In genomic region chr1:208149776-208150514, GRCh38 we compare ENCODE assay signal across 1 cellular context.
TF ChIP-seq lines count a peak whose summit lies in the region.

No MANE protein-coding gene starts in this region.

TF ChIP-seq in HepG2, 621 proteins besides CTCF, POLR2A, EP300 and RAD21 (continued from another document):
- TF ChIP-seq ZNF142 (CRISPR knock-in tag; IDR thresholded peaks at IDR 0.05) (no peak), TBX2 (CRISPR knock-in tag; IDR thresholded peaks at IDR 0.05; ENCODE audit: borderline replicate concordance) (peak; percentile 75; the same call in 1 of the 2 replicates), ZNF460 (CRISPR knock-in tag; IDR thresholded peaks at IDR 0.05; ENCODE audit: borderline replicate concordance) (no peak), ZNF766 (CRISPR knock-in tag; IDR thresholded peaks at IDR 0.05; ENCODE audit: borderline replicate concordance) (no peak), SAP130 (CRISPR knock-in tag; IDR thresholded peaks at IDR 0.05; ENCODE audit: low read depth) (peak; percentile 23; the same call in 1 of the 2 replicates), HNRNPLL (IDR thresholded peaks at IDR 0.05; ENCODE audit: low read depth, low read length, poor library complexity, severe bottlenecking) (no peak), ZNF263 (CRISPR knock-in tag; IDR thresholded peaks at IDR 0.05) (0 out of 2 replicates have a peak, but pooled peaks have one; percentile 23), MLLT10 (CRISPR knock-in tag; IDR thresholded peaks at IDR 0.05) (no peak), ZSCAN25 (CRISPR knock-in tag; IDR thresholded peaks at IDR 0.05) (peak; percentile 18; the same call in 1 of the 2 replicates), ZNF44 (CRISPR knock-in tag; IDR thresholded peaks at IDR 0.05) (0 out of 2 replicates have a peak, but pooled peaks have one; percentile 42), SRSF1 (optimal IDR thresholded peaks at IDR 0.05; ENCODE audit: low read depth, low read length) (no peak), ZNF121 (CRISPR knock-in tag; IDR thresholded peaks at IDR 0.05) (peak; percentile 89), ZSCAN31 (CRISPR knock-in tag; IDR thresholded peaks at IDR 0.05; ENCODE audit: low read depth) (0 out of 2 replicates have a peak, but pooled peaks have one; percentile 40), FOXA3 (CRISPR knock-in tag; IDR thresholded peaks at IDR 0.05) (0 out of 2 replicates have a peak, but pooled peaks have one; percentile 18), ZSCAN21 (CRISPR knock-in tag; IDR thresholded peaks at IDR 0.05; ENCODE audit: borderline replicate concordance) (0 out of 2 replicates have a peak, but pooled peaks have one; percentile 11), SP4 (CRISPR knock-in tag; IDR thresholded peaks at IDR 0.05) (0 out of 2 replicates have a peak, but pooled peaks have one; percentile 11), SIX1 (CRISPR knock-in tag; IDR thresholded peaks at IDR 0.05; ENCODE audit: borderline replicate concordance) (no peak)
TF ChIP-seq in HepG2: peak in this region for 34.
